ENCODE assay signal across 16 cellular contexts in genomic region chr4:53744446-53745160, GRCh38.
DNase-seq lines count a peak whose midpoint lies in the region; ATAC-seq, FAIRE-seq and TF ChIP-seq lines count a peak whose summit lies in the region.
"Had no signal": no experiment of that assay in that cellular context is flagged by ENCODE, and none has a peak within 500 bp of the region (broad histone marks: within the 10 kb centered on the region; RNA-seq: fewer than 3 reads in every experiment).

No MANE protein-coding gene starts in this region.

- intact Hi-C loops in naive thymus-derived CD4-positive, alpha-beta T cell (cut with micrococcal nuclease) = no loop called here
- intact Hi-C loops in dorsolateral prefrontal cortex (cut with DNase I) = no loop called here

- no peaks in the 10 kb centered on the region for H3K9me3 ChIP-seq in naive thymus-derived CD4-positive, alpha-beta T cell (ENCODE audit: control insufficient read depth in 2 of 3, low read length in 3 of 3)
- H3K9me3 ChIP-seq: right atrium auricular region had no signal

- peaks cover 38 to 52% (median 49%) of the 10 kb centered on the region in 3 donors for H3K4me1 Mint-ChIP-seq in naive B cell
- no peaks in the 10 kb centered on the region for H3K4me1 Mint-ChIP-seq in naive thymus-derived CD4-positive, alpha-beta T cell
- H3K4me1 Mint-ChIP-seq: activated CD4-positive, alpha-beta T cell treated with anti-CD3 and anti-CD28 coated beads, Interleukin-2, amount 10 ng/mL, durations not matched to agents 7 days and 5 days; activated naive CD4-positive, alpha-beta T cell treated with anti-CD3 and anti-CD28 coated beads, Interleukin-2, amount 10 ng/mL, durations not matched to agents 7 days and 5 days; neural progenitor cell had no signal

- H3K4me3 ChIP-seq in naive thymus-derived CD4-positive, alpha-beta T cell (ENCODE audit: low read length) = no peak overlapping the region
- H3K4me3 ChIP-seq in dorsolateral prefrontal cortex = no peak overlapping the region
- H3K4me3 ChIP-seq: neural progenitor cell, right atrium auricular region had no signal

- POLR2A ChIA-PET in naive thymus-derived CD4-positive, alpha-beta T cell (lab: Charles Lee) = no interaction called here

- no peak overlapping the region for H3K27ac ChIP-seq in naive thymus-derived CD4-positive, alpha-beta T cell (ENCODE audit: low read depth, low read length)
- H3K27ac ChIP-seq in dorsolateral prefrontal cortex = no peak overlapping the region
- H3K27ac ChIP-seq: neural progenitor cell, right atrium auricular region had no signal

- TF ChIP-seq POLR2A in GM12891 (IDR thresholded peaks at IDR 0.05; ENCODE audit: low read depth, low read length) = no peak

- H3K4me1 ChIP-seq in naive thymus-derived CD4-positive, alpha-beta T cell (ENCODE audit: control insufficient read depth in 2 of 2, insufficient read depth in 2 of 2, low read length in 2 of 2) = no peaks in the 10 kb centered on the region
- H3K4me1 ChIP-seq: neural progenitor cell, right atrium auricular region had no signal

- peak; percentile 47 for FAIRE-seq in GM12891 (lab: Jason Lieb, UNC)
- no peak for FAIRE-seq in D721Med (lab: Jason Lieb, UNC)

- DNase-seq in GM12891 (ENCODE audit: insufficient read length, low spot score) (no peak), NCI-H146 (lab: John Stamatoyannopoulos, UW) (peak; percentile 97), SHP77 (lab: John Stamatoyannopoulos, UW) (peak; percentile 76 to 90), naive B cell (no peak), D721Med (ENCODE audit: insufficient read length, low spot score) (no peak), dorsolateral prefrontal cortex (no peak)
- no peak for DNase-seq in naive thymus-derived CD4-positive, alpha-beta T cell
- DNase-seq: activated CD4-positive, alpha-beta T cell treated with anti-CD3 and anti-CD28 coated beads, Interleukin-2, amount 10 ng/mL, durations not matched to agents 7 days and 5 days; activated naive CD4-positive, alpha-beta T cell treated with anti-CD3 and anti-CD28 coated beads, Interleukin-2, amount 10 ng/mL, durations not matched to agents 7 days and 5 days; erythroblast; glutamatergic neuron; KBM-7 had no signal

- no peaks in the 10 kb centered on the region for H3K36me3 ChIP-seq in naive thymus-derived CD4-positive, alpha-beta T cell (ENCODE audit: control insufficient read depth in 2 of 3, insufficient read depth in 3 of 3, low read length in 3 of 3)
- H3K36me3 ChIP-seq: neural progenitor cell, right atrium auricular region had no signal

- H3K4me3 Mint-ChIP-seq in naive B cell = no peak overlapping the region
- H3K4me3 Mint-ChIP-seq in naive thymus-derived CD4-positive, alpha-beta T cell = no peak overlapping the region
- H3K4me3 Mint-ChIP-seq: activated CD4-positive, alpha-beta T cell treated with anti-CD3 and anti-CD28 coated beads, Interleukin-2, amount 10 ng/mL, durations not matched to agents 7 days and 5 days; activated naive CD4-positive, alpha-beta T cell treated with anti-CD3 and anti-CD28 coated beads, Interleukin-2, amount 10 ng/mL, durations not matched to agents 7 days and 5 days; CD14-positive monocyte; dendritic cell treated with granulocyte-macrophage colony-stimulating factor and Interleukin-4, amounts not matched to agents 40 ng/mL and 50 ng/mL, for 4 days; neural progenitor cell had no signal

- no peak for TF ChIP-seq CTCF in D721Med (IDR thresholded peaks at IDR 0.05; ENCODE audit: insufficient read depth, missing control alignments)
- no peak for TF ChIP-seq CTCF in dorsolateral prefrontal cortex (IDR thresholded peaks at IDR 0.05 in 54 of 56, conservative IDR thresholded peaks at IDR 0.05 in 2 of 56; ENCODE audit: low read depth in 1 of 56, partially characterized antibody in 56 of 56)

- H3K27me3 ChIP-seq in naive thymus-derived CD4-positive, alpha-beta T cell (ENCODE audit: control insufficient read depth in 2 of 2, insufficient read depth in 2 of 2, low read length in 2 of 2) = no peaks in the 10 kb centered on the region
- H3K27me3 ChIP-seq in dorsolateral prefrontal cortex = peaks cover 0 to 19% (median 0%) of the 10 kb centered on the region in 45 donors
- H3K27me3 ChIP-seq: neural progenitor cell, right atrium auricular region had no signal

- no peak for ATAC-seq in naive B cell (ENCODE audit: low read depth in 2 of 2)
- ATAC-seq in naive thymus-derived CD4-positive, alpha-beta T cell = no peak

- H3K36me3 Mint-ChIP-seq in naive B cell = no peaks in the 10 kb centered on the region
- no peaks in the 10 kb centered on the region for H3K36me3 Mint-ChIP-seq in naive thymus-derived CD4-positive, alpha-beta T cell
- H3K36me3 Mint-ChIP-seq: activated naive CD4-positive, alpha-beta T cell treated with anti-CD3 and anti-CD28 coated beads, Interleukin-2, amount 10 ng/mL, durations not matched to agents 7 days and 5 days; CD14-positive monocyte; neural progenitor cell had no signal

- CTCF ChIA-PET in naive thymus-derived CD4-positive, alpha-beta T cell (lab: Charles Lee) = no interaction called here

- H3K27ac Mint-ChIP-seq in naive B cell = peak overlapping the region in 5 of 6 donors; percentile 4 to 73 (median 37)
- no peak overlapping the region for H3K27ac Mint-ChIP-seq in naive thymus-derived CD4-positive, alpha-beta T cell
- H3K27ac Mint-ChIP-seq: activated CD4-positive, alpha-beta T cell treated with anti-CD3 and anti-CD28 coated beads, Interleukin-2, amount 10 ng/mL, durations not matched to agents 7 days and 5 days; activated naive CD4-positive, alpha-beta T cell treated with anti-CD3 and anti-CD28 coated beads, Interleukin-2, amount 10 ng/mL, durations not matched to agents 7 days and 5 days; dendritic cell treated with granulocyte-macrophage colony-stimulating factor and Interleukin-4, amounts not matched to agents 40 ng/mL and 50 ng/mL, for 4 days; neural progenitor cell had no signal

- peaks cover 0 to 20% (median 10%) of the 10 kb centered on the region in 7 donors for H3K9me3 Mint-ChIP-seq in naive B cell
- H3K9me3 Mint-ChIP-seq in naive thymus-derived CD4-positive, alpha-beta T cell = peaks cover 0 to 4% (median 1%) of the 10 kb centered on the region in 11 donors
- H3K9me3 Mint-ChIP-seq: activated CD4-positive, alpha-beta T cell treated with anti-CD3 and anti-CD28 coated beads, Interleukin-2, amount 10 ng/mL, durations not matched to agents 7 days and 5 days; activated naive CD4-positive, alpha-beta T cell treated with anti-CD3 and anti-CD28 coated beads, Interleukin-2, amount 10 ng/mL, durations not matched to agents 7 days and 5 days; CD14-positive monocyte; dendritic cell treated with granulocyte-macrophage colony-stimulating factor and Interleukin-4, amounts not matched to agents 40 ng/mL and 50 ng/mL, for 4 days; neural progenitor cell had no signal

- H3K27me3 Mint-ChIP-seq in naive B cell = no peaks in the 10 kb centered on the region
- H3K27me3 Mint-ChIP-seq in naive thymus-derived CD4-positive, alpha-beta T cell = peaks cover 0 to 35% (median 16%) of the 10 kb centered on the region in 5 donors

TF ChIP-seq in GM12891, 5 proteins besides CTCF, POLR2A, EP300 and RAD21:
- TF ChIP-seq TAF1 (IDR thresholded peaks at IDR 0.05; ENCODE audit: low read depth, low read length) = no peak
- TF ChIP-seq PAX5 (IDR thresholded peaks at IDR 0.05; ENCODE audit: insufficient read depth, low read length, severe bottlenecking) = no peak
- no peak for TF ChIP-seq POU2F2 (IDR thresholded peaks at IDR 0.05; ENCODE audit: low read depth, low read length)
- TF ChIP-seq SPI1 (IDR thresholded peaks at IDR 0.05; ENCODE audit: low read depth, low read length) = no peak
- no peak for TF ChIP-seq POLR2AphosphoS5 (IDR thresholded peaks at IDR 0.05; ENCODE audit: low read depth, low read length)

Comparison
In these comparisons a context has a peak if more than half of its experiments do, and no peak if none do; other contexts are left out.
1. DNase-seq: peak in NCI-H146 (single experiment) and SHP77 (2 of 2); none in GM12891 (single experiment), naive B cell (single experiment), D721Med (single experiment), naive thymus-derived CD4-positive, alpha-beta T cell (0 of 9) and dorsolateral prefrontal cortex (0 of 10).
2. H3K27ac Mint-ChIP-seq: peak in naive B cell (5 of 6); none in naive thymus-derived CD4-positive, alpha-beta T cell (0 of 9).